In genomic region chr4:113677333-113677732, GRCh38 we compare ENCODE assay signal across 13 cellular contexts.
DNase-seq lines count a peak whose midpoint lies in the region; ATAC-seq and TF ChIP-seq lines count a peak whose summit lies in the region.
"Had no signal": no experiment of that assay in that cellular context is flagged by ENCODE, and none has a peak within 500 bp of the region (broad histone marks: within the 10 kb centered on the region; RNA-seq: fewer than 3 reads in every experiment).

No MANE protein-coding gene starts in this region.

- no peak for TF ChIP-seq CTCF in coronary artery (IDR thresholded peaks at IDR 0.05)

- H3K27me3 Mint-ChIP-seq in activated naive CD4-positive, alpha-beta T cell treated with anti-CD3 and anti-CD28 coated beads, Interleukin-2, amount 50 U/mL, for 24 hours: no peaks in the 10 kb centered on the region
- H3K27me3 Mint-ChIP-seq in T-helper 2 cell treated with Interferon-gamma antibody and Interleukin-4, amounts not matched to agents 5 μg/mL and 100 μg/mL, for 36 hours (ENCODE audit: low read depth): no peaks in the 10 kb centered on the region
- no peaks in the 10 kb centered on the region for H3K27me3 Mint-ChIP-seq in stimulated activated naive CD8-positive, alpha-beta T cell treated with anti-CD3 and anti-CD28 coated beads, Interleukin-15, amount 100 ng/mL, for 72 hours
- H3K27me3 Mint-ChIP-seq: brain had no signal

- peak overlapping the region; percentile 66 for H3K4me3 Mint-ChIP-seq in activated naive CD4-positive, alpha-beta T cell treated with anti-CD3 and anti-CD28 coated beads, Interleukin-2, amount 50 U/mL, for 24 hours
- H3K4me3 Mint-ChIP-seq in T-helper 2 cell treated with Interferon-gamma antibody and Interleukin-4, amounts not matched to agents 5 μg/mL and 100 μg/mL, for 36 hours: peak overlapping the region; percentile 17
- H3K4me3 Mint-ChIP-seq in stimulated activated naive CD8-positive, alpha-beta T cell treated with anti-CD3 and anti-CD28 coated beads, Interleukin-15, amount 100 ng/mL, for 72 hours: peak overlapping the region; percentile 23 to 42
- H3K4me3 Mint-ChIP-seq: brain, endodermal cell, HFFc6 had no signal

- H3K36me3 Mint-ChIP-seq in activated naive CD4-positive, alpha-beta T cell treated with anti-CD3 and anti-CD28 coated beads, Interleukin-2, amount 50 U/mL, for 24 hours: peaks cover 44% of the 10 kb centered on the region
- H3K36me3 Mint-ChIP-seq in T-helper 2 cell treated with Interferon-gamma antibody and Interleukin-4, amounts not matched to agents 5 μg/mL and 100 μg/mL, for 36 hours (ENCODE audit: low read depth): peaks cover 48% of the 10 kb centered on the region

- ATAC-seq in stimulated activated naive CD8-positive, alpha-beta T cell treated with anti-CD3 and anti-CD28 coated beads, Interleukin-15, amount 100 ng/mL, for 72 hours: no peak
- ATAC-seq in HG02885 (IDR thresholded peaks at IDR 0.05; ENCODE audit: poor library complexity, unreplicated experiment): no peak
- ATAC-seq: foreskin keratinocyte had no signal

- peak overlapping the region; percentile 12 for H3K4me3 ChIP-seq in coronary artery

- peak overlapping the region; percentile 74 for H3K27ac Mint-ChIP-seq in activated naive CD4-positive, alpha-beta T cell treated with anti-CD3 and anti-CD28 coated beads, Interleukin-2, amount 50 U/mL, for 24 hours
- H3K27ac Mint-ChIP-seq in T-helper 2 cell treated with Interferon-gamma antibody and Interleukin-4, amounts not matched to agents 5 μg/mL and 100 μg/mL, for 36 hours: peak overlapping the region; percentile 15
- H3K27ac Mint-ChIP-seq in stimulated activated naive CD8-positive, alpha-beta T cell treated with anti-CD3 and anti-CD28 coated beads, Interleukin-15, amount 100 ng/mL, for 72 hours: peak overlapping the region; percentile 74 to 91
- H3K27ac Mint-ChIP-seq: endodermal cell, HFFc6 had no signal

- in situ Hi-C loops in KBM-7 (cut with MboI; ENCODE audit: low pct_unique_long_range_greater_than_20kb, low sequenced_read_pairs): no loop called here

- H3K9me3 Mint-ChIP-seq in activated naive CD4-positive, alpha-beta T cell treated with anti-CD3 and anti-CD28 coated beads, Interleukin-2, amount 50 U/mL, for 24 hours: peaks cover 7% of the 10 kb centered on the region
- peaks cover 16% of the 10 kb centered on the region for H3K9me3 Mint-ChIP-seq in T-helper 2 cell treated with Interferon-gamma antibody and Interleukin-4, amounts not matched to agents 5 μg/mL and 100 μg/mL, for 36 hours
- peaks cover 0 to 14% of the 10 kb centered on the region in 2 donors for H3K9me3 Mint-ChIP-seq in stimulated activated naive CD8-positive, alpha-beta T cell treated with anti-CD3 and anti-CD28 coated beads, Interleukin-15, amount 100 ng/mL, for 72 hours

- no peak overlapping the region for H3K27ac ChIP-seq in coronary artery
- H3K27ac ChIP-seq: foreskin keratinocyte had no signal

- H3K4me1 Mint-ChIP-seq in activated naive CD4-positive, alpha-beta T cell treated with anti-CD3 and anti-CD28 coated beads, Interleukin-2, amount 50 U/mL, for 24 hours: peaks cover 94% of the 10 kb centered on the region
- peaks cover 46% of the 10 kb centered on the region for H3K4me1 Mint-ChIP-seq in T-helper 2 cell treated with Interferon-gamma antibody and Interleukin-4, amounts not matched to agents 5 μg/mL and 100 μg/mL, for 36 hours (ENCODE audit: low read depth)
- peaks cover 70% of the 10 kb centered on the region for H3K4me1 Mint-ChIP-seq in stimulated activated naive CD8-positive, alpha-beta T cell treated with anti-CD3 and anti-CD28 coated beads, Interleukin-15, amount 100 ng/mL, for 72 hours

- no peak for DNase-seq in activated naive CD4-positive, alpha-beta T cell (lab: John Stamatoyannopoulos, UW)
- DNase-seq in T-helper 2 cell treated with Interferon-gamma antibody and Interleukin-4, amounts not matched to agents 5 μg/mL and 100 μg/mL, for 36 hours (ENCODE audit: low spot score): no peak
- DNase-seq in coronary artery (ENCODE audit: low spot score): no peak
- no peak for DNase-seq in stimulated activated naive CD8-positive, alpha-beta T cell treated with anti-CD3 and anti-CD28 coated beads, Interleukin-15, amount 100 ng/mL, for 72 hours
- no peak for DNase-seq in KBM-7
- DNase-seq in GM19240 (ENCODE audit: insufficient read length, low spot score): no peak
- DNase-seq: endodermal cell, foreskin keratinocyte, HFFc6, trophoblast cell had no signal

Comparison
In these comparisons a context has a peak if more than half of its experiments do, and no peak if none do; other contexts are left out.
1. H3K27ac Mint-ChIP-seq: peak in every context shown above with its lines; median percentile 82 in stimulated activated naive CD8-positive, alpha-beta T cell treated with anti-CD3 and anti-CD28 coated beads, Interleukin-15, amount 100 ng/mL, for 72 hours; 74 in activated naive CD4-positive, alpha-beta T cell treated with anti-CD3 and anti-CD28 coated beads, Interleukin-2, amount 50 U/mL, for 24 hours; 15 in T-helper 2 cell treated with Interferon-gamma antibody and Interleukin-4, amounts not matched to agents 5 μg/mL and 100 μg/mL, for 36 hours.